Comparison of ENCODE assay signal across 17 cellular contexts in genomic region chr16:68273896-68274295, GRCh38. TPM values are rescaled to one million over a fixed set of nuclear protein-coding genes. Genes with fewer than 3 reads are reported as not detected.
DNase-seq lines count a peak whose midpoint lies in the region; ATAC-seq and TF ChIP-seq lines count a peak whose summit lies in the region.
"Had no signal": no experiment of that assay in that cellular context is flagged by ENCODE, and none has a peak within 500 bp of the region (broad histone marks: within the 10 kb centered on the region; RNA-seq: fewer than 3 reads in every experiment).

No MANE protein-coding gene starts in this region.

- no TSS peak for BruUV-seq in Caco-2 (replicated peaks; lab: Mats Ljungman, UMichigan)

- CTCF ChIA-PET in activated CD8-positive, alpha-beta memory T cell treated with anti-CD3 and anti-CD28 coated beads, Interleukin-2, amount 10 ng/mL, durations not matched to agents 7 days and 5 days (lab: Charles Lee): interaction anchor here (1.3 to 5.1 kb wide), 5 partner anchors 10 to 54 kb away, joined by 7 to 42 read pairs (median 29); partner anchors contain the start of gene SLC7A6
- CTCF ChIA-PET in Caco-2 (lab: Charles Lee): interaction anchor here (0.6 kb wide), 1 partner anchor 52 kb away, joined by 3 read pairs; no protein-coding TSS in a partner anchor
- CTCF ChIA-PET in activated CD8-positive, alpha-beta T cell treated with anti-CD3 and anti-CD28 coated beads, Interleukin-2, amount 10 ng/mL, durations not matched to agents 7 days and 5 days (lab: Charles Lee): interaction anchor here (1.5 to 7.9 kb wide), 7 partner anchors 11 to 55 kb away, joined by 3 to 118 read pairs (median 11); partner anchors contain the start of genes PRMT7, SLC7A6 and SLC7A6OS

- no peaks in the 10 kb centered on the region for H3K9me3 Mint-ChIP-seq in activated CD8-positive, alpha-beta memory T cell treated with anti-CD3 and anti-CD28 coated beads, Interleukin-2, amount 10 ng/mL, durations not matched to agents 7 days and 5 days (ENCODE audit: low read depth)
- H3K9me3 Mint-ChIP-seq in Caco-2 (ENCODE audit: unreplicated experiment) (no peaks in the 10 kb centered on the region), mesothelial cell of epicardium (no peaks in the 10 kb centered on the region)
- H3K9me3 Mint-ChIP-seq in activated CD8-positive, alpha-beta T cell treated with anti-CD3 and anti-CD28 coated beads, Interleukin-2, amount 10 ng/mL, durations not matched to agents 7 days and 5 days (ENCODE audit: insufficient read depth): no peaks in the 10 kb centered on the region
- H3K9me3 Mint-ChIP-seq: nephron had no signal

- no peak overlapping the region for H3K4me3 ChIP-seq in Caco-2 (ENCODE audit: low read depth, low read length)
- H3K4me3 ChIP-seq: esophagus squamous epithelium, hepatocyte, SJSA1, tibial artery had no signal

- ATAC-seq in activated CD8-positive, alpha-beta memory T cell treated with anti-CD3 and anti-CD28 coated beads, Interleukin-2, amount 10 ng/mL, durations not matched to agents 7 days and 5 days: no peak
- ATAC-seq in activated CD8-positive, alpha-beta T cell treated with anti-CD3 and anti-CD28 coated beads, Interleukin-2, amount 10 ng/mL, durations not matched to agents 7 days and 5 days: no peak
- ATAC-seq in GM18502 (IDR thresholded peaks at IDR 0.05; ENCODE audit: poor library complexity, unreplicated experiment): no peak

- H3K4me1 ChIP-seq in Caco-2: peaks cover 51% of the 10 kb centered on the region
- H3K4me1 ChIP-seq: SJSA1 had no signal

- H3K4me1 Mint-ChIP-seq in activated CD8-positive, alpha-beta memory T cell treated with anti-CD3 and anti-CD28 coated beads, Interleukin-2, amount 10 ng/mL, durations not matched to agents 7 days and 5 days: peaks cover 72% of the 10 kb centered on the region
- H3K4me1 Mint-ChIP-seq in Caco-2 (ENCODE audit: low read depth, unreplicated experiment) (peaks cover 13% of the 10 kb centered on the region), mesothelial cell of epicardium (peaks cover 16% of the 10 kb centered on the region)
- peaks cover 76% of the 10 kb centered on the region for H3K4me1 Mint-ChIP-seq in activated CD8-positive, alpha-beta T cell treated with anti-CD3 and anti-CD28 coated beads, Interleukin-2, amount 10 ng/mL, durations not matched to agents 7 days and 5 days (ENCODE audit: low read depth)

- peak overlapping the region; percentile 90 for H3K27ac Mint-ChIP-seq in activated CD8-positive, alpha-beta memory T cell treated with anti-CD3 and anti-CD28 coated beads, Interleukin-2, amount 10 ng/mL, durations not matched to agents 7 days and 5 days
- H3K27ac Mint-ChIP-seq in Caco-2 (ENCODE audit: unreplicated experiment) (peak overlapping the region; percentile 76), mesothelial cell of epicardium (peak overlapping the region; percentile 5)
- peak overlapping the region; percentile 81 for H3K27ac Mint-ChIP-seq in activated CD8-positive, alpha-beta T cell treated with anti-CD3 and anti-CD28 coated beads, Interleukin-2, amount 10 ng/mL, durations not matched to agents 7 days and 5 days
- H3K27ac Mint-ChIP-seq: nephron had no signal

- peaks cover 5% of the 10 kb centered on the region for H3K36me3 ChIP-seq in Caco-2 (ENCODE audit: control insufficient read depth, insufficient read depth, low read length)

- H3K9me3 ChIP-seq in Caco-2: no peaks in the 10 kb centered on the region
- H3K9me3 ChIP-seq: esophagus squamous epithelium, SJSA1, tibial artery had no signal

- H3K36me3 Mint-ChIP-seq in activated CD8-positive, alpha-beta memory T cell treated with anti-CD3 and anti-CD28 coated beads, Interleukin-2, amount 10 ng/mL, durations not matched to agents 7 days and 5 days: peaks cover 38% of the 10 kb centered on the region
- H3K36me3 Mint-ChIP-seq in Caco-2 (ENCODE audit: insufficient read depth, unreplicated experiment): peaks cover 97% of the 10 kb centered on the region
- peaks cover 59% of the 10 kb centered on the region for H3K36me3 Mint-ChIP-seq in activated CD8-positive, alpha-beta T cell treated with anti-CD3 and anti-CD28 coated beads, Interleukin-2, amount 10 ng/mL, durations not matched to agents 7 days and 5 days (ENCODE audit: low read depth)
- peaks cover 11% of the 10 kb centered on the region for H3K36me3 Mint-ChIP-seq in mesothelial cell of epicardium

- H3K27me3 ChIP-seq in Caco-2 (replicated peaks; ENCODE audit: control insufficient read depth, insufficient read depth, low read length): no peaks in the 10 kb centered on the region
- H3K27me3 ChIP-seq: esophagus squamous epithelium, hepatocyte, SJSA1, tibial artery had no signal

- DNase-seq in activated CD8-positive, alpha-beta memory T cell treated with anti-CD3 and anti-CD28 coated beads, Interleukin-2, amount 10 ng/mL, durations not matched to agents 7 days and 5 days: no peak
- no peak for DNase-seq in activated CD8-positive, alpha-beta memory T cell treated with anti-CD3 and anti-CD28 coated beads, Interleukin-2, amount 50 U/mL, for 4 hours
- no peak for DNase-seq in Caco-2
- no peak for DNase-seq in activated CD8-positive, alpha-beta T cell treated with anti-CD3 and anti-CD28 coated beads, Interleukin-2, amount 10 ng/mL, durations not matched to agents 7 days and 5 days
- no peak for DNase-seq in mesothelial cell of epicardium (ENCODE audit: low spot score in 2 of 2, unreplicated experiment in 2 of 2)
- no peak for DNase-seq in kidney glomerular epithelial cell (lab: John Stamatoyannopoulos, UW)
- DNase-seq in NCI-H2029 treated with DMSO at 0.1 percent for 48 hours (lab: John Stamatoyannopoulos, UW): no peak
- DNase-seq: ACHN; activated CD8-positive, alpha-beta memory T cell treated with anti-CD3 and anti-CD28 coated beads, Interleukin-2, amount 50 U/mL, for 48 hours; esophagus squamous epithelium; KG1; NCI-H1436; tibial artery had no signal

- POLR2A ChIA-PET in Caco-2 (lab: Charles Lee): interaction anchor here (0.5 kb wide), 1 partner anchor 1178 kb away, joined by 9 read pairs; no protein-coding TSS in a partner anchor
- POLR2A ChIA-PET in activated CD8-positive, alpha-beta T cell treated with anti-CD3 and anti-CD28 coated beads, Interleukin-2, amount 10 ng/mL, durations not matched to agents 7 days and 5 days (lab: Charles Lee): interaction anchor here (0.7 to 1.8 kb wide), 5 partner anchors 10 to 37 kb away, joined by 3 to 8 read pairs (median 4); partner anchors contain the start of genes PRMT7, SLC7A6 and SLC7A6OS

- intact Hi-C loops in Caco-2 (cut with micrococcal nuclease; ENCODE audit: unreplicated experiment): no loop called here

- TF ChIP-seq CTCF in Caco-2 (IDR thresholded peaks at IDR 0.05; ENCODE audit: insufficient read depth in 1 of 2, low read depth in 1 of 2, low read length in 1 of 2, severe bottlenecking in 1 of 2, unreplicated experiment in 1 of 2) (no peak), mesothelial cell of epicardium (IDR thresholded peaks at IDR 0.05; ENCODE audit: unreplicated experiment) (no peak)

- no peaks in the 10 kb centered on the region for H3K27me3 Mint-ChIP-seq in activated CD8-positive, alpha-beta memory T cell treated with anti-CD3 and anti-CD28 coated beads, Interleukin-2, amount 10 ng/mL, durations not matched to agents 7 days and 5 days
- H3K27me3 Mint-ChIP-seq in Caco-2 (ENCODE audit: insufficient read depth, unreplicated experiment) (no peaks in the 10 kb centered on the region), mesothelial cell of epicardium (ENCODE audit: low read depth) (no peaks in the 10 kb centered on the region)
- H3K27me3 Mint-ChIP-seq in activated CD8-positive, alpha-beta T cell treated with anti-CD3 and anti-CD28 coated beads, Interleukin-2, amount 10 ng/mL, durations not matched to agents 7 days and 5 days (ENCODE audit: low read depth): no peaks in the 10 kb centered on the region

- H3K4me3 Mint-ChIP-seq in activated CD8-positive, alpha-beta memory T cell treated with anti-CD3 and anti-CD28 coated beads, Interleukin-2, amount 10 ng/mL, durations not matched to agents 7 days and 5 days: no peak overlapping the region
- H3K4me3 Mint-ChIP-seq in Caco-2 (ENCODE audit: unreplicated experiment) (no peak overlapping the region), mesothelial cell of epicardium (no peak overlapping the region)
- H3K4me3 Mint-ChIP-seq in activated CD8-positive, alpha-beta T cell treated with anti-CD3 and anti-CD28 coated beads, Interleukin-2, amount 10 ng/mL, durations not matched to agents 7 days and 5 days: no peak overlapping the region
- H3K4me3 Mint-ChIP-seq: nephron had no signal

RNA-seq across cellular contexts. Expression of gene SLC7A6, which starts 9.6 kb away (rescaled TPM):
- total RNA-seq in activated CD8-positive, alpha-beta memory T cell treated with anti-CD3 and anti-CD28 coated beads, Interleukin-2, amount 10 ng/mL, durations not matched to agents 7 days and 5 days: 10 to 100 TPM; 73.3 to 99.5 TPM
- total RNA-seq in Caco-2 (2022) (236 and 267 TPM in 2 replicates), mesothelial cell of epicardium (66.0 to 73.2 TPM (median 70.4 TPM) in 3 replicates)
- total RNA-seq in activated CD8-positive, alpha-beta T cell treated with anti-CD3 and anti-CD28 coated beads, Interleukin-2, amount 10 ng/mL, durations not matched to agents 7 days and 5 days: 10 to 100 TPM; 84.1 to 85.0 TPM

RNA-seq across cellular contexts. Expression of gene PLA2G15, which starts 28.7 kb away (rescaled TPM):
- total RNA-seq in activated CD8-positive, alpha-beta memory T cell treated with anti-CD3 and anti-CD28 coated beads, Interleukin-2, amount 10 ng/mL, durations not matched to agents 7 days and 5 days: 1 to 10 TPM; 8.4 to 9.3 TPM
- total RNA-seq in Caco-2 (2022): 33.2 and 33.4 TPM in 2 replicates
- total RNA-seq in activated CD8-positive, alpha-beta T cell treated with anti-CD3 and anti-CD28 coated beads, Interleukin-2, amount 10 ng/mL, durations not matched to agents 7 days and 5 days: 1 to 10 TPM; 8.6 to 9.4 TPM
- total RNA-seq in mesothelial cell of epicardium: 19.4 to 19.9 TPM (median 19.8 TPM) in 3 replicates

RNA-seq across cellular contexts. Expression of gene SLC7A6OS, which starts 36.9 kb away (rescaled TPM):
- 10 to 100 TPM; 29.8 to 30.8 TPM for total RNA-seq in activated CD8-positive, alpha-beta memory T cell treated with anti-CD3 and anti-CD28 coated beads, Interleukin-2, amount 10 ng/mL, durations not matched to agents 7 days and 5 days
- 34.0 and 34.2 TPM in 2 replicates for total RNA-seq in Caco-2 (2022)
- 10 to 100 TPM; 26.3 to 30.7 TPM for total RNA-seq in activated CD8-positive, alpha-beta T cell treated with anti-CD3 and anti-CD28 coated beads, Interleukin-2, amount 10 ng/mL, durations not matched to agents 7 days and 5 days
- total RNA-seq in mesothelial cell of epicardium: 20.4 to 23.3 TPM (median 22.7 TPM) in 3 replicates

RNA-seq across cellular contexts. Expression of gene PRMT7, which starts 36.9 kb away (rescaled TPM):
- 10 to 100 TPM; 60.9 to 73.9 TPM for total RNA-seq in activated CD8-positive, alpha-beta memory T cell treated with anti-CD3 and anti-CD28 coated beads, Interleukin-2, amount 10 ng/mL, durations not matched to agents 7 days and 5 days
- total RNA-seq in Caco-2 (2022) (156 and 166 TPM in 2 replicates), mesothelial cell of epicardium (69.7 to 77.9 TPM (median 71.8 TPM) in 3 replicates)
- total RNA-seq in activated CD8-positive, alpha-beta T cell treated with anti-CD3 and anti-CD28 coated beads, Interleukin-2, amount 10 ng/mL, durations not matched to agents 7 days and 5 days: 10 to 100 TPM; 70.4 to 73.2 TPM

RNA-seq across cellular contexts. Expression of gene ESRP2, which starts 38.0 kb away (rescaled TPM):
- not detected for total RNA-seq in activated CD8-positive, alpha-beta memory T cell treated with anti-CD3 and anti-CD28 coated beads, Interleukin-2, amount 10 ng/mL, durations not matched to agents 7 days and 5 days
- total RNA-seq in Caco-2 (2022) (109 and 110 TPM in 2 replicates), mesothelial cell of epicardium (32.4 to 34.7 TPM (median 33.6 TPM) in 3 replicates)
- under 1 TPM in 1 of 2 experiments, not detected in 1; 0.18 TPM for total RNA-seq in activated CD8-positive, alpha-beta T cell treated with anti-CD3 and anti-CD28 coated beads, Interleukin-2, amount 10 ng/mL, durations not matched to agents 7 days and 5 days

Comparison
In these comparisons a context has a peak if more than half of its experiments do, and no peak if none do; other contexts are left out.
1. H3K27ac Mint-ChIP-seq: peak in every context shown above with its lines; median percentile 90 in activated CD8-positive, alpha-beta memory T cell treated with anti-CD3 and anti-CD28 coated beads, Interleukin-2, amount 10 ng/mL, durations not matched to agents 7 days and 5 days; 81 in activated CD8-positive, alpha-beta T cell treated with anti-CD3 and anti-CD28 coated beads, Interleukin-2, amount 10 ng/mL, durations not matched to agents 7 days and 5 days; 76 in Caco-2; 5 in mesothelial cell of epicardium.